Comparison of ENCODE assay signal across 15 cellular contexts in the genomic region with DNA sequence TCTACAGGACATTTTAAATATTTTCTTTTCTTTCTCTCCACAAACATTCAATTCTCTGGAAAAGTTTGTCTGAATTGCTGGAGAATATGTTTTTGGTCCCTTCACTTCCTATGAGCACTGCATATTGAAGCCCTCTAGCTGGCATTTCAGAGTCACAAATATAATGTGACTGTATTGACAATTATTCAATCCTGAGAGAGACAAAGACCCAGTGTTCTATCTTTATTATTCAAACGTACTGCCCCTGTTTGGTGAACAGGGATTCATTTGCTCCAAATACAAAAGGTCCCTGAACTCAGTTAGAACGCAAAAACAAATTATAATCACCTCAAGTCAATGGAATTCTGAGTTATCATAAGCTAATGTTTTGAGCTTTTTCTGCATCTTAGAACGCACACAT.
DNase-seq lines count a peak whose midpoint lies in the region; ATAC-seq and TF ChIP-seq lines count a peak whose summit lies in the region.
"Had no signal": no experiment of that assay in that cellular context is flagged by ENCODE, and none has a peak within 500 bp of the region (broad histone marks: within the 10 kb centered on the region; RNA-seq: fewer than 3 reads in every experiment).

No MANE protein-coding gene starts in this region.

- no peaks in the 10 kb centered on the region for H3F3A ChIP-seq in GM23338 (replicated peaks; ENCODE audit: low read depth)

- H3K4me1 ChIP-seq in GM23338 (ENCODE audit: insufficient read depth) = peaks cover 38% of the 10 kb centered on the region
- H3K4me1 ChIP-seq in iPS-20b (ENCODE audit: insufficient read depth, low read length) = peaks cover 40% of the 10 kb centered on the region
- no peaks in the 10 kb centered on the region for H3K4me1 ChIP-seq in lower lobe of right lung
- H3K4me1 ChIP-seq: BLaER1 treated with 17β-estradiol and CSF1 and Interleukin-3, amounts not matched to agents 10 nM and 100 nM; SJCRH30 had no signal

- H2AFZ ChIP-seq in GM23338 = peak overlapping the region; percentile 40

- intact Hi-C loops in lower lobe of right lung (cut with DNase I) = no loop called here

- H3K9me2 ChIP-seq in GM23338 (ENCODE audit: insufficient read depth) = no peaks in the 10 kb centered on the region

- no peaks in the 10 kb centered on the region for H3K9me3 Mint-ChIP-seq in GM23338

- peak overlapping the region; percentile 14 for H3K4me2 ChIP-seq in GM23338
- H3K4me2 ChIP-seq: BLaER1 treated with 17β-estradiol and CSF1 and Interleukin-3, amounts not matched to agents 10 nM and 100 nM had no signal

- H3K4me3 Mint-ChIP-seq in GM23338 = no peak overlapping the region

- POLR2A ChIA-PET in HEK293T (lab: Yijun Ruan, JAX) = no interaction called here

- no peak overlapping the region for H3K4me3 ChIP-seq in GM23338
- H3K4me3 ChIP-seq in iPS-20b (ENCODE audit: low read length) = peak overlapping the region; percentile 12; the same call in 1 of the 2 replicates
- H3K4me3 ChIP-seq in lower lobe of right lung = no peak overlapping the region
- H3K4me3 ChIP-seq: BLaER1 treated with 17β-estradiol and CSF1 and Interleukin-3, amounts not matched to agents 10 nM and 100 nM; SJCRH30 had no signal

- H3K27me3 Mint-ChIP-seq in GM23338 (ENCODE audit: insufficient read depth, low read depth, poor library complexity) = no peaks in the 10 kb centered on the region

- H3K27ac ChIP-seq in GM23338 (ENCODE audit: low read depth) (no peak overlapping the region), iPS-20b (ENCODE audit: low read length) (no peak overlapping the region), lower lobe of right lung (no peak overlapping the region)
- H3K27ac ChIP-seq: BLaER1 treated with 17β-estradiol and CSF1 and Interleukin-3, amounts not matched to agents 10 nM and 100 nM; SJCRH30 had no signal

- TF ChIP-seq CTCF in GM23338 (conservative IDR thresholded peaks at IDR 0.05; ENCODE audit: low read depth in 2 of 2) = no peak
- TF ChIP-seq CTCF in lower lobe of right lung (IDR thresholded peaks at IDR 0.05) = no peak

- H3K36me3 ChIP-seq in GM23338 (ENCODE audit: insufficient read depth) (no peaks in the 10 kb centered on the region), iPS-20b (ENCODE audit: insufficient read depth, low read depth, low read length) (no peaks in the 10 kb centered on the region), lower lobe of right lung (no peaks in the 10 kb centered on the region)
- H3K36me3 ChIP-seq: BLaER1 treated with 17β-estradiol and CSF1 and Interleukin-3, amounts not matched to agents 10 nM and 100 nM; SJCRH30 had no signal

- H3K9ac ChIP-seq in iPS-20b (ENCODE audit: low read depth, low read length) = peak overlapping the region; percentile 23; the same call in 1 of the 2 replicates
- H3K9ac ChIP-seq: BLaER1 treated with 17β-estradiol and CSF1 and Interleukin-3, amounts not matched to agents 10 nM and 100 nM had no signal

- peak overlapping the region; percentile 88 for H3K27ac Mint-ChIP-seq in GM23338

- H3K27me3 ChIP-seq in GM23338 (ENCODE audit: insufficient read depth) (no peaks in the 10 kb centered on the region), iPS-20b (ENCODE audit: insufficient read depth, low read length) (no peaks in the 10 kb centered on the region), lower lobe of right lung (ENCODE audit: low read depth) (no peaks in the 10 kb centered on the region)
- H3K27me3 ChIP-seq: BLaER1 treated with 17β-estradiol and CSF1 and Interleukin-3, amounts not matched to agents 10 nM and 100 nM had no signal

- ATAC-seq in GM23338 (no peak), lower lobe of right lung (no peak)
- ATAC-seq: PC-3 had no signal

- no peaks in the 10 kb centered on the region for H4K20me1 ChIP-seq in GM23338 (replicated peaks; ENCODE audit: insufficient read depth)
- H4K20me1 ChIP-seq: BLaER1 treated with 17β-estradiol and CSF1 and Interleukin-3, amounts not matched to agents 10 nM and 100 nM had no signal

- CTCF ChIA-PET in HEK293T (lab: Yijun Ruan, JAX) = no interaction called here

- no peaks in the 10 kb centered on the region for H3K9me3 ChIP-seq in iPS-20b (ENCODE audit: insufficient read depth, low read depth, low read length)
- H3K9me3 ChIP-seq in lower lobe of right lung = no peaks in the 10 kb centered on the region
- H3K9me3 ChIP-seq: SJCRH30 had no signal

- no peaks in the 10 kb centered on the region for H3K36me3 Mint-ChIP-seq in GM23338 (ENCODE audit: low read depth)

- DNase-seq in GM23338 (ENCODE audit: low spot score) (no peak), OCI-M1 (lab: John Stamatoyannopoulos, UW) (peak; percentile 44), putamen (ENCODE audit: low spot score) (peak; percentile 64), H4 (ENCODE audit: low spot score) (no peak), HEK293T (ENCODE audit: extremely low spot score) (no peak), lower lobe of right lung (no peak)
- DNase-seq: DND-41, GOT3, NCI-H1436 treated with DMSO at 0.1 percent for 48 hours, NCI-H2029 treated with DMSO at 0.1 percent for 48 hours, NCI-H748 treated with DMSO at 0.1 percent for 48 hours, PC-3, SJCRH30 had no signal

- peaks cover 44% of the 10 kb centered on the region for H3K4me1 Mint-ChIP-seq in GM23338

- H3K79me2 ChIP-seq in GM23338 (replicated peaks; ENCODE audit: insufficient read depth) = no peaks in the 10 kb centered on the region

TF ChIP-seq in GM23338, 12 proteins besides CTCF, POLR2A, EP300 and RAD21 (continues in another document):
- no peak for TF ChIP-seq JUNB (IDR thresholded peaks at IDR 0.05; ENCODE audit: unreplicated experiment)
- no peak for TF ChIP-seq CREB1 (CRISPR knock-in tag; IDR thresholded peaks at IDR 0.05; ENCODE audit: low read depth)
- TF ChIP-seq, protein P1, sequence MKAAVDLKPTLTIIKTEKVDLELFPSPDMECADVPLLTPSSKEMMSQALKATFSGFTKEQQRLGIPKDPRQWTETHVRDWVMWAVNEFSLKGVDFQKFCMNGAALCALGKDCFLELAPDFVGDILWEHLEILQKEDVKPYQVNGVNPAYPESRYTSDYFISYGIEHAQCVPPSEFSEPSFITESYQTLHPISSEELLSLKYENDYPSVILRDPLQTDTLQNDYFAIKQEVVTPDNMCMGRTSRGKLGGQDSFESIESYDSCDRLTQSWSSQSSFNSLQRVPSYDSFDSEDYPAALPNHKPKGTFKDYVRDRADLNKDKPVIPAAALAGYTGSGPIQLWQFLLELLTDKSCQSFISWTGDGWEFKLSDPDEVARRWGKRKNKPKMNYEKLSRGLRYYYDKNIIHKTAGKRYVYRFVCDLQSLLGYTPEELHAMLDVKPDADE (IDR thresholded peaks at IDR 0.05) = no peak

TF ChIP-seq in HEK293T, 16 proteins besides CTCF, POLR2A, EP300 and RAD21:
- TF ChIP-seq FOXK2 (IDR thresholded peaks at IDR 0.05) (no peak), NFRKB (IDR thresholded peaks at IDR 0.05) (no peak), ELF4 (IDR thresholded peaks at IDR 0.05) (no peak), SUZ12 (IDR thresholded peaks at IDR 0.05) (no peak), L3MBTL2 (conservative IDR thresholded peaks at IDR 0.05) (no peak), BHLHE40 (IDR thresholded peaks at IDR 0.05; ENCODE audit: borderline replicate concordance) (no peak), FOXM1 (IDR thresholded peaks at IDR 0.05; ENCODE audit: borderline replicate concordance) (no peak)
- TF ChIP-seq, protein P2, sequence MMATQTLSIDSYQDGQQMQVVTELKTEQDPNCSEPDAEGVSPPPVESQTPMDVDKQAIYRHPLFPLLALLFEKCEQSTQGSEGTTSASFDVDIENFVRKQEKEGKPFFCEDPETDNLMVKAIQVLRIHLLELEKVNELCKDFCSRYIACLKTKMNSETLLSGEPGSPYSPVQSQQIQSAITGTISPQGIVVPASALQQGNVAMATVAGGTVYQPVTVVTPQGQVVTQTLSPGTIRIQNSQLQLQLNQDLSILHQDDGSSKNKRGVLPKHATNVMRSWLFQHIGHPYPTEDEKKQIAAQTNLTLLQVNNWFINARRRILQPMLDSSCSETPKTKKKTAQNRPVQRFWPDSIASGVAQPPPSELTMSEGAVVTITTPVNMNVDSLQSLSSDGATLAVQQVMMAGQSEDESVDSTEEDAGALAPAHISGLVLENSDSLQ (IDR thresholded peaks at IDR 0.05) = no peak

Comparison
In these comparisons a context has a peak if more than half of its experiments do, and no peak if none do; other contexts are left out.
1. DNase-seq: peak in OCI-M1 (single experiment) and putamen (single experiment); none in GM23338 (single experiment), H4 (single experiment), HEK293T (single experiment) and lower lobe of right lung (single experiment).